8 cellular contexts compared by ENCODE assay signal in genomic region chr10:131900350-131901152, GRCh38. TPM values are rescaled to one million over a fixed set of nuclear protein-coding genes. Genes with fewer than 3 reads are reported as not detected.
DNase-seq lines count a peak whose midpoint lies in the region; ATAC-seq lines count a peak whose summit lies in the region.

TSS of gene PPP2R2D (plus strand) at chr10:131901008. CDS start at chr10:131901149, 141 bp downstream.

- H4K5ac ChIP-seq in mesendoderm (ENCODE audit: low read length): no peak within 1 kb of the TSS

- peaks cover 7% of the 10 kb centered on the region for H3K79me1 ChIP-seq in mesendoderm (ENCODE audit: low read length)

- peak within 1 kb of the TSS; percentile 80 for H2BK5ac ChIP-seq in mesendoderm (ENCODE audit: low read length)

- H3K79me2 ChIP-seq in mesendoderm (ENCODE audit: control insufficient read depth, insufficient read depth, low read length): peaks cover 38% of the 10 kb centered on the region

- peak within 1 kb of the TSS; percentile 93 for H3K56ac ChIP-seq in mesendoderm (ENCODE audit: low read length)

- H3K27ac ChIP-seq in mesendoderm (ENCODE audit: low read depth, low read length): peak within 1 kb of the TSS; percentile 57

- peak within 1 kb of the TSS; percentile 99 for H3K18ac ChIP-seq in mesendoderm (ENCODE audit: low read length)

- peak within 1 kb of the TSS; percentile 70 for H3K4me2 ChIP-seq in mesendoderm (ENCODE audit: low read length)

- no peak within 1 kb of the TSS for H2BK15ac ChIP-seq in mesendoderm (replicated peaks; ENCODE audit: low read depth)

- no peaks in the 10 kb centered on the region for H3K9me3 Mint-ChIP-seq in activated CD8-positive, alpha-beta memory T cell treated with anti-CD3 and anti-CD28 coated beads, Interleukin-2, amount 10 ng/mL, durations not matched to agents 7 days and 5 days (ENCODE audit: low read depth)

- no CpG with 5 or more reads among the region's 107 CpGs for WGBS in mesendoderm (ENCODE audit: extremely low coverage, insufficient coverage, low lambda C conversion rate)

- DNase-seq in CMK (ENCODE audit: low read depth) (peak; percentile 70), HS-27A (ENCODE audit: low read depth) (peak; percentile 35), mesendoderm (peak; percentile 97)
- DNase-seq in NK-92 treated with Interleukin-12 subunit alpha and Interleukin-12 subunit beta, amount 100 ng/mL, for 24 hours (lab: John Stamatoyannopoulos, UW): peak; percentile 85
- DNase-seq in activated CD8-positive, alpha-beta memory T cell treated with anti-CD3 and anti-CD28 coated beads, Interleukin-2, amount 10 ng/mL, durations not matched to agents 7 days and 5 days: peak; percentile 96
- peak; percentile 88 for DNase-seq in stimulated activated CD8-positive, alpha-beta memory T cell treated with anti-CD3 and anti-CD28 coated beads, Interleukin-15, amount 100 ng/mL, for 1 hour (ENCODE audit: low read depth)

- peak within 1 kb of the TSS; percentile 85 for H3K4me3 ChIP-seq in endocrine pancreas (ENCODE audit: control insufficient read depth, insufficient read depth, low read length)
- peak within 1 kb of the TSS; percentile 86 for H3K4me3 ChIP-seq in mesendoderm (ENCODE audit: low read length)

- peak within 1 kb of the TSS; percentile 88 for H4K8ac ChIP-seq in mesendoderm (ENCODE audit: low read depth, low read length)

- peak within 1 kb of the TSS; percentile 86 for H3K9ac ChIP-seq in endocrine pancreas (ENCODE audit: control insufficient read depth, insufficient read depth, low read length)
- peak within 1 kb of the TSS; percentile 96 for H3K9ac ChIP-seq in mesendoderm (ENCODE audit: low read length)

- H2AK5ac ChIP-seq in mesendoderm (ENCODE audit: low read length): no peak within 1 kb of the TSS

- H3K27ac Mint-ChIP-seq in activated CD8-positive, alpha-beta memory T cell treated with anti-CD3 and anti-CD28 coated beads, Interleukin-2, amount 10 ng/mL, durations not matched to agents 7 days and 5 days: peak within 1 kb of the TSS; percentile 85

- peaks cover 12% of the 10 kb centered on the region for H3K36me3 Mint-ChIP-seq in activated CD8-positive, alpha-beta memory T cell treated with anti-CD3 and anti-CD28 coated beads, Interleukin-2, amount 10 ng/mL, durations not matched to agents 7 days and 5 days

- peaks cover 13% of the 10 kb centered on the region for H3K27me3 Mint-ChIP-seq in activated CD8-positive, alpha-beta memory T cell treated with anti-CD3 and anti-CD28 coated beads, Interleukin-2, amount 10 ng/mL, durations not matched to agents 7 days and 5 days

- H3K27me3 ChIP-seq in endocrine pancreas (ENCODE audit: control insufficient read depth, insufficient read depth, low read length) (no peaks in the 10 kb centered on the region), mesendoderm (ENCODE audit: insufficient read depth, low read length, poor library complexity) (no peaks in the 10 kb centered on the region)

- H3K36me3 ChIP-seq in endocrine pancreas (ENCODE audit: control insufficient read depth, insufficient read depth, low read length): no peaks in the 10 kb centered on the region
- H3K36me3 ChIP-seq in mesendoderm (ENCODE audit: control insufficient read depth, insufficient read depth, low read length): no peaks in the 10 kb centered on the region

- peaks cover 58% of the 10 kb centered on the region for H3K4me1 Mint-ChIP-seq in activated CD8-positive, alpha-beta memory T cell treated with anti-CD3 and anti-CD28 coated beads, Interleukin-2, amount 10 ng/mL, durations not matched to agents 7 days and 5 days

- peak within 1 kb of the TSS; percentile 77 for H3K4ac ChIP-seq in mesendoderm (ENCODE audit: low read depth, low read length)

- ATAC-seq in GM19468 (IDR thresholded peaks at IDR 0.05; ENCODE audit: extremely low read depth, unreplicated experiment): peak; percentile 94
- ATAC-seq in activated CD8-positive, alpha-beta memory T cell treated with anti-CD3 and anti-CD28 coated beads, Interleukin-2, amount 10 ng/mL, durations not matched to agents 7 days and 5 days: peak; percentile 86

- no peaks in the 10 kb centered on the region for H3K4me1 ChIP-seq in endocrine pancreas (ENCODE audit: control insufficient read depth, insufficient read depth, low read length)
- H3K4me1 ChIP-seq in mesendoderm (ENCODE audit: control insufficient read depth, low read depth, low read length): no peaks in the 10 kb centered on the region

- peak within 1 kb of the TSS; percentile 82 for H3K4me3 Mint-ChIP-seq in activated CD8-positive, alpha-beta memory T cell treated with anti-CD3 and anti-CD28 coated beads, Interleukin-2, amount 10 ng/mL, durations not matched to agents 7 days and 5 days

- H3K9me3 ChIP-seq in endocrine pancreas (ENCODE audit: control insufficient read depth, low read length): no peaks in the 10 kb centered on the region

- H2BK120ac ChIP-seq in mesendoderm (ENCODE audit: low read depth, low read length): peak within 1 kb of the TSS; percentile 55

- CTCF ChIA-PET in activated CD8-positive, alpha-beta memory T cell treated with anti-CD3 and anti-CD28 coated beads, Interleukin-2, amount 10 ng/mL, durations not matched to agents 7 days and 5 days (lab: Charles Lee): interaction anchor here (1.0 to 3.4 kb wide), 7 partner anchors 10 to 122 kb away, joined by 3 to 14 read pairs (median 4); partner anchors contain the start of gene BNIP3

- no peak within 1 kb of the TSS for H3K23ac ChIP-seq in mesendoderm (ENCODE audit: low read length)

RNA-seq across cellular contexts. Expression of gene PPP2R2D, which starts in this region (rescaled TPM):
- 10 to 100 TPM; 36.0 to 41.9 TPM for total RNA-seq in activated CD8-positive, alpha-beta memory T cell treated with anti-CD3 and anti-CD28 coated beads, Interleukin-2, amount 10 ng/mL, durations not matched to agents 7 days and 5 days
- 28.9 TPM for polyA plus RNA-seq in mesendoderm (2013, experiment 1 of 2)
- polyA plus RNA-seq in mesendoderm (2013, experiment 2 of 2): 30.4 TPM

Comparison
In these comparisons a context has a peak if more than half of its experiments do, and no peak if none do; other contexts are left out.
1. Peak in every context shown above with its lines: DNase-seq, ATAC-seq, H3K4me3 ChIP-seq and H3K27ac ChIP-seq.
2. DNase-seq: peak in every context shown above with its lines; median percentile 97 in mesendoderm; 96 in activated CD8-positive, alpha-beta memory T cell treated with anti-CD3 and anti-CD28 coated beads, Interleukin-2, amount 10 ng/mL, durations not matched to agents 7 days and 5 days; 88 in stimulated activated CD8-positive, alpha-beta memory T cell treated with anti-CD3 and anti-CD28 coated beads, Interleukin-15, amount 100 ng/mL, for 1 hour; 85 in NK-92 treated with Interleukin-12 subunit alpha and Interleukin-12 subunit beta, amount 100 ng/mL, for 24 hours; 70 in CMK; 35 in HS-27A.